Comparison of ENCODE assay signal across 18 cellular contexts in the genomic region with DNA sequence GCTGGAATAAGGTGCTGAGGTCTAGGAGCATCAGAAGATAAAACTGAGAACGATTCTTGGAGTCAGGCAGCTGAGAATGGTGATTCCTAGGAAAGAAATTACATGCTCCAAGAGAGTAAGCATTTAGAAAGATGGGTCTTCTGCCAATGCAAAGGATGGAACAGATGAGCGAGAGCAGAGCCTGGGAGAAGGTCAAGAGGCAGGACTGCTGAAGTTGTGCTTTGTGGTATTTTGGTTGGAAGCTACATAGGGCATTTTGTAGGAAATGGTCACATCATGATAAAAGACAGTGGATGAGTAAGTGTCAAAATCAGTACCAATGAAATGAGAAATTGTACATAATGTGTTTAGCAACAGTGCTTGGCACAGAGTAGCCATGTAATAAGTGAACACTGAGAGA. TPM values are rescaled to one million over a fixed set of nuclear protein-coding genes. Genes with fewer than 3 reads are reported as not detected.
DNase-seq lines count a peak whose midpoint lies in the region; ATAC-seq, FAIRE-seq and TF ChIP-seq lines count a peak whose summit lies in the region.
"Had no signal": no experiment of that assay in that cellular context is flagged by ENCODE, and none has a peak within 500 bp of the region (broad histone marks: within the 10 kb centered on the region; RNA-seq: fewer than 3 reads in every experiment).

No MANE protein-coding gene starts in this region.

- FAIRE-seq in H1 (lab: Jason Lieb, UNC) = no peak
- FAIRE-seq: GM12878 had no signal

- H2AFZ ChIP-seq in H1 (ENCODE audit: low read length) = no peak overlapping the region
- H2AFZ ChIP-seq in fibroblast of lung (ENCODE audit: low read length) = no peak overlapping the region

- 0 out of 2 replicates have a peak overlapping the region, but pooled peaks have one; percentile 32 for H2BK15ac ChIP-seq in H1 (ENCODE audit: low read length)

- intact Hi-C loops in left ventricle myocardium inferior (cut with micrococcal nuclease) (no loop called here), left cardiac atrium (cut with DNase I) (no loop called here)

- CTCF ChIA-PET in H1 (lab: Charles Lee; ENCODE audit: partially characterized antibody) = interaction anchor here (0.8 to 6.7 kb wide), 9 partner anchors 8 to 1040 kb away, joined by 3 to 57 read pairs (median 6); no protein-coding TSS in a partner anchor

- no peaks in the 10 kb centered on the region for H3K79me1 ChIP-seq in H1 (ENCODE audit: low read depth, low read length)

- no peak overlapping the region for H3K56ac ChIP-seq in H1 (replicated peaks; ENCODE audit: insufficient read length, low read depth, low read length)

- no peak for TF ChIP-seq POLR2A in H1 (IDR thresholded peaks at IDR 0.05; ENCODE audit: control extremely low read depth in 1 of 2, low read depth in 2 of 2, low read length in 2 of 2)

- H3K4me1 ChIP-seq in left ventricle myocardium inferior = peaks cover 43% of the 10 kb centered on the region
- H3K4me1 ChIP-seq in H1 (replicated peaks in 1 of 4; ENCODE audit: control insufficient read depth in 3 of 4, insufficient read depth in 4 of 4, low read length in 3 of 4) = peaks cover 4 to 9% (median 7%) of the 10 kb centered on the region in 4 experiments; a peak in 5 of 7 replicates
- no peaks in the 10 kb centered on the region for H3K4me1 ChIP-seq in fibroblast of lung (ENCODE audit: control insufficient read depth, extremely low read depth, insufficient read depth, low read length)

- 71% methylated on average over 2 of the region's 2 CpGs; no CpG with 5 or more reads in 1 of the 2 experiments for WGBS in H1 (ENCODE audit: extremely low coverage in 1 of 2, insufficient coverage in 1 of 2, insufficient read length in 1 of 2, insufficient replicate concordance in 2 of 2, low coverage in 1 of 2, low lambda C conversion rate in 2 of 2, missing lambda C conversion rate in 1 of 2), 2 experiments

- DNase-seq in left ventricle myocardium inferior (no peak), left cardiac atrium (no peak), H1 (ENCODE audit: low read depth in 1 of 2, low spot score in 2 of 2) (no peak), fibroblast of lung (ENCODE audit: low read depth in 2 of 2) (peak; percentile 9 to 12), stromal cell of bone marrow (ENCODE audit: low read depth) (peak; percentile 83), occipital lobe (lab: John Stamatoyannopoulos, UW) (no peak), NCI-H1694 (lab: John Stamatoyannopoulos, UW) (no peak), DMS79 (lab: John Stamatoyannopoulos, UW) (no peak)
- DNase-seq: CD8-positive, alpha-beta memory T cell; DMS53; GOT3; HCEC 1CT had no signal

- H3K4me2 ChIP-seq in H1 (ENCODE audit: insufficient read depth in 1 of 2, low read depth in 2 of 2, low read length in 2 of 2) (no peak overlapping the region), fibroblast of lung (ENCODE audit: extremely low read depth, insufficient read depth, low read length) (no peak overlapping the region)

- H3K23me2 ChIP-seq in H1 (ENCODE audit: low read depth, low read length) = peaks cover 9% of the 10 kb centered on the region; the same call in 1 of the 2 replicates

- no peak overlapping the region for H4K8ac ChIP-seq in H1 (ENCODE audit: extremely low read depth, insufficient read depth, low read length)

- peaks cover 0 to 2% of the 10 kb centered on the region in 2 experiments for H4K20me1 ChIP-seq in H1 (replicated peaks in 1 of 2; ENCODE audit: control insufficient read depth in 1 of 2, insufficient read depth in 2 of 2, low read length in 2 of 2)
- H4K20me1 ChIP-seq in fibroblast of lung (ENCODE audit: control insufficient read depth, extremely low read depth, insufficient read depth, low read length) = no peaks in the 10 kb centered on the region
- H4K20me1 ChIP-seq: BLaER1 had no signal

- no peak overlapping the region for H2AK5ac ChIP-seq in H1 (ENCODE audit: low read depth, low read length)

- H3K27ac ChIP-seq in left ventricle myocardium inferior (replicated peaks) (peak overlapping the region; percentile 89), H1 (ENCODE audit: low read depth, low read length) (no peak overlapping the region), fibroblast of lung (ENCODE audit: insufficient read depth, low read length) (no peak overlapping the region)
- H3K27ac ChIP-seq: 22Rv1, BLaER1, HL-60 had no signal

- H2BK5ac ChIP-seq in H1 (ENCODE audit: low read depth, low read length) = no peak overlapping the region; the same call in 1 of the 2 replicates

- no peak for TF ChIP-seq EP300 in H1 (IDR thresholded peaks at IDR 0.05; ENCODE audit: borderline replicate concordance in 1 of 2, low read depth in 2 of 2, low read length in 2 of 2)

- H3K14ac ChIP-seq in H1 (ENCODE audit: insufficient read length) = no peak overlapping the region

- H3K36me3 ChIP-seq in left ventricle myocardium inferior = no peaks in the 10 kb centered on the region
- H3K36me3 ChIP-seq in H1 (ENCODE audit: control insufficient read depth in 2 of 4, insufficient read depth in 4 of 4, low read length in 3 of 4) = no peaks in the 10 kb centered on the region
- H3K36me3 ChIP-seq in fibroblast of lung (ENCODE audit: control insufficient read depth, insufficient read depth, low read length) = no peaks in the 10 kb centered on the region
- H3K36me3 ChIP-seq: BLaER1 had no signal

- H3K9ac ChIP-seq in H1 (replicated peaks in 1 of 4; ENCODE audit: extremely low read depth in 1 of 4, low read depth in 3 of 4, low read length in 3 of 4) (no peak overlapping the region), fibroblast of lung (ENCODE audit: insufficient read depth, low read length) (no peak overlapping the region)
- H3K9ac ChIP-seq: BLaER1 had no signal

- H3K4ac ChIP-seq in H1 (replicated peaks; ENCODE audit: insufficient read length, low read depth, low read length) = no peak overlapping the region

- H3K23ac ChIP-seq in H1 (ENCODE audit: insufficient read length) = no peak overlapping the region

- H3K27me3 ChIP-seq in left ventricle myocardium inferior (ENCODE audit: low read depth) (peaks cover 66% of the 10 kb centered on the region), H1 (replicated peaks in 1 of 4; ENCODE audit: control insufficient read depth in 3 of 4, extremely low read depth in 1 of 4, insufficient read depth in 3 of 4, low read length in 3 of 4) (peaks cover 0 to 7% (median 0%) of the 10 kb centered on the region in 4 experiments; a peak in 4 of 7 replicates), fibroblast of lung (ENCODE audit: control insufficient read depth, insufficient read depth, low read length) (peaks cover 35% of the 10 kb centered on the region)

- no peak for TF ChIP-seq CTCF in left ventricle myocardium inferior (IDR thresholded peaks at IDR 0.05; ENCODE audit: borderline replicate concordance)
- TF ChIP-seq CTCF in H1 (IDR thresholded peaks at IDR 0.05; ENCODE audit: control extremely low read depth in 1 of 3, insufficient read depth in 1 of 3, low read depth in 1 of 3, low read length in 3 of 3) = no peak
- no peak for TF ChIP-seq CTCF in fibroblast of lung (conservative IDR thresholded peaks at IDR 0.05 in 1 of 2, IDR thresholded peaks at IDR 0.05 in 1 of 2; ENCODE audit: low read depth in 1 of 2, low read length in 2 of 2)

- H3K79me2 ChIP-seq in H1 (ENCODE audit: control insufficient read depth in 1 of 2, insufficient read depth in 2 of 2, low read length in 2 of 2) (no peaks in the 10 kb centered on the region), fibroblast of lung (ENCODE audit: control insufficient read depth, insufficient read depth, low read length) (no peaks in the 10 kb centered on the region)

- H3K18ac ChIP-seq in H1 (ENCODE audit: extremely low read depth, low read length) = no peak overlapping the region

- H4K5ac ChIP-seq in H1 (ENCODE audit: insufficient read length, low read depth, low read length) = no peak overlapping the region

- ATAC-seq in left cardiac atrium = no peak
- ATAC-seq: GM12878 had no signal

- H2BK120ac ChIP-seq in H1 (replicated peaks; ENCODE audit: low read depth, low read length) = no peak overlapping the region

- H3K4me3 ChIP-seq in left ventricle myocardium inferior (no peak overlapping the region), H1 (ENCODE audit: extremely low read depth in 1 of 4, insufficient read depth in 2 of 4, low read depth in 3 of 4, low read length in 4 of 4) (no peak overlapping the region), fibroblast of lung (replicated peaks in 1 of 4; ENCODE audit: control extremely low read depth in 1 of 4, insufficient read depth in 1 of 4, low read depth in 3 of 4, low read length in 4 of 4) (no peak overlapping the region)
- H3K4me3 ChIP-seq: BLaER1, GM12878 had no signal

- H2BK12ac ChIP-seq in H1 (ENCODE audit: low read depth, low read length) = no peak overlapping the region

- no peak for TF ChIP-seq RAD21 in H1 (IDR thresholded peaks at IDR 0.05 in 1 of 2, conservative IDR thresholded peaks at IDR 0.05 in 1 of 2; ENCODE audit: low read depth in 2 of 2, low read length in 2 of 2)

- POLR2A ChIA-PET in H1 (lab: Charles Lee; ENCODE audit: partially characterized antibody) = interaction anchor here (0.6 to 0.7 kb wide), 2 partner anchors 21 to 121 kb away, joined by 3 to 4 read pairs; a partner anchor contains a TSS

- no peak overlapping the region for H2BK20ac ChIP-seq in H1 (ENCODE audit: low read length)

- no peaks in the 10 kb centered on the region for H3K9me3 ChIP-seq in left ventricle myocardium inferior (replicated peaks)
- no peaks in the 10 kb centered on the region for H3K9me3 ChIP-seq in H1 (ENCODE audit: insufficient read depth in 2 of 2, low read depth in 1 of 2, low read length in 1 of 2)
- H3K9me3 ChIP-seq in fibroblast of lung (ENCODE audit: control insufficient read depth, insufficient read depth, low read depth, low read length) = no peaks in the 10 kb centered on the region

- H4K91ac ChIP-seq in H1 (replicated peaks; ENCODE audit: insufficient read length, low read length) = no peak overlapping the region

RNA-seq across cellular contexts. Expression of a gene that starts 1.4 kb away (rescaled TPM):
- total RNA-seq in left ventricle myocardium inferior (147 TPM), left cardiac atrium (100 to 1,000 TPM in 1 of 2 donors, 10 to 100 TPM in 1; 44.2 to 124 TPM), fibroblast of lung (0.26 and 0.50 TPM in 2 replicates), occipital lobe (66.6 TPM)
- 12.9 and 14.3 TPM in 2 replicates for total RNA-seq in H1 (2021; fragmentation: NEBNext Ultra II Directional; extraction: Animal tissue kit (Norgen Biotek cat#: 25700))
- polyA plus RNA-seq in H1 (2011; rRNA removed) (40.4 and 47.3 TPM in 2 replicates), fibroblast of lung (0.06 and 0.30 TPM in 2 replicates)
- polyA plus RNA-seq in H1 (2011; cell fraction: cytosol; rRNA removed) = 34.7 TPM
- 20.5 TPM for polyA plus RNA-seq in H1 (2011; cell fraction: nucleus; rRNA removed)
- 15.4 to 21.0 TPM (median 18.7 TPM) in 4 replicates for polyA plus RNA-seq in H1 (2012, experiment 1 of 2)
- polyA plus RNA-seq in H1 (2012, experiment 2 of 2) = 11.7 TPM
- polyA plus RNA-seq in H1 (2013, experiment 1 of 2) = 4.8 TPM
- 5.4 TPM for polyA plus RNA-seq in H1 (2013, experiment 2 of 2)
- 8.2 and 14.4 TPM in 2 replicates for polyA minus RNA-seq in H1 (2011; rRNA and poly(A)+ RNA removed)
- 7.3 TPM for polyA minus RNA-seq in H1 (2011; cell fraction: cytosol; rRNA and poly(A)+ RNA removed)
- polyA minus RNA-seq in H1 (2011; cell fraction: nucleus; rRNA and poly(A)+ RNA removed) = 7.7 TPM
- polyA plus RNA-seq in fibroblast of lung (2012) = 0.69 TPM in 1 of 2 replicates, not detected in the other
- polyA minus RNA-seq in fibroblast of lung (ENCODE audit: low replicate concordance) = not detected in 2 replicates
- total RNA-seq: A673; CD8-positive, alpha-beta memory T cell; Daoy had no signal
- polyA plus RNA-seq: CD8-positive, alpha-beta memory T cell had no signal

RNA-seq across cellular contexts. Expression of a gene that starts 46.0 kb away (rescaled TPM):
- total RNA-seq in left ventricle myocardium inferior (not detected), left cardiac atrium (not detected), fibroblast of lung (not detected in 2 replicates), occipital lobe (not detected)
- 0.13 and 0.15 TPM in 2 replicates for total RNA-seq in H1 (2021; fragmentation: NEBNext Ultra II Directional; extraction: Animal tissue kit (Norgen Biotek cat#: 25700))
- polyA plus RNA-seq in H1 (2011; rRNA removed) (0.05 and 0.06 TPM in 2 replicates), fibroblast of lung (not detected in 2 replicates)
- 0.05 TPM for polyA plus RNA-seq in H1 (2011; cell fraction: cytosol; rRNA removed)
- 0.06 TPM for polyA plus RNA-seq in H1 (2011; cell fraction: nucleus; rRNA removed)
- polyA plus RNA-seq in H1 (2012, experiment 1 of 2) = 0.06 to 0.12 TPM (median 0.11 TPM) in 4 replicates
- polyA plus RNA-seq in H1 (2012, experiment 2 of 2) = 0.03 TPM
- 0.06 TPM for polyA plus RNA-seq in H1 (2013, experiment 1 of 2)
- 0.04 TPM for polyA plus RNA-seq in H1 (2013, experiment 2 of 2)
- polyA minus RNA-seq in H1 (2011; rRNA and poly(A)+ RNA removed) = 0.13 and 0.27 TPM in 2 replicates
- not detected for polyA minus RNA-seq in H1 (2011; cell fraction: cytosol; rRNA and poly(A)+ RNA removed)
- not detected for polyA minus RNA-seq in H1 (2011; cell fraction: nucleus; rRNA and poly(A)+ RNA removed)
- not detected in 2 replicates for polyA plus RNA-seq in fibroblast of lung (2012)
- polyA minus RNA-seq in fibroblast of lung (ENCODE audit: low replicate concordance) = not detected in 2 replicates
- total RNA-seq: A673; CD8-positive, alpha-beta memory T cell; Daoy had no signal
- polyA plus RNA-seq: CD8-positive, alpha-beta memory T cell had no signal

Comparison
In these comparisons a context has a peak if more than half of its experiments do, and no peak if none do; other contexts are left out.
1. DNase-seq: peak in fibroblast of lung (2 of 2) and stromal cell of bone marrow (single experiment); none in left ventricle myocardium inferior (single experiment), left cardiac atrium (single experiment), H1 (0 of 2), occipital lobe (single experiment), NCI-H1694 (single experiment) and DMS79 (single experiment).